ENCODE assay signal across 8 cellular contexts in genomic region chr5:61817472-61818326, GRCh38.
A peak's percentile ranks its signal among the peaks of the same experiment; 100 is the strongest.
DNase-seq lines count a peak whose midpoint lies in the region; ATAC-seq and TF ChIP-seq lines count a peak whose summit lies in the region.

No MANE protein-coding gene starts in this region.

- H3K27ac ChIP-seq in thyroid gland = no peak overlapping the region

- no peak overlapping the region for H3K4me3 ChIP-seq in BE2C (ENCODE audit: low read depth, low read length)
- no peak overlapping the region for H3K4me3 ChIP-seq in thyroid gland (replicated peaks in 1 of 3)

- intact Hi-C loops in thyroid gland (cut with DNase I) = no loop called here

- no peak overlapping the region for H3K27ac Mint-ChIP-seq in activated naive CD8-positive, alpha-beta T cell treated with anti-CD3 and anti-CD28 coated beads for 36 hours

- peaks cover 13% of the 10 kb centered on the region for H3K27me3 Mint-ChIP-seq in activated naive CD8-positive, alpha-beta T cell treated with anti-CD3 and anti-CD28 coated beads for 36 hours

- H3K4me1 Mint-ChIP-seq in activated naive CD8-positive, alpha-beta T cell treated with anti-CD3 and anti-CD28 coated beads for 36 hours = no peaks in the 10 kb centered on the region

- no peak for ATAC-seq in HG03460 (IDR thresholded peaks at IDR 0.05; ENCODE audit: unreplicated experiment)

- no peak overlapping the region for H3K4me3 Mint-ChIP-seq in activated naive CD8-positive, alpha-beta T cell treated with anti-CD3 and anti-CD28 coated beads for 36 hours

- DNase-seq in BE2C (peak; percentile 56), HuH-7 (ENCODE audit: low spot score) (peak; percentile 13), astrocyte of the hippocampus (ENCODE audit: low read depth, low spot score) (peak; percentile 78), inferior parietal cortex (ENCODE audit: extremely low spot score) (peak; percentile 82), thyroid gland (peak; percentile 62 to 63), germinal center (ENCODE audit: low spot score) (no peak)
- no peak for DNase-seq in activated naive CD8-positive, alpha-beta T cell treated with anti-CD3 and anti-CD28 coated beads for 36 hours

- no peak for TF ChIP-seq POLR2A in thyroid gland (IDR thresholded peaks at IDR 0.05)

- no peaks in the 10 kb centered on the region for H3K36me3 Mint-ChIP-seq in activated naive CD8-positive, alpha-beta T cell treated with anti-CD3 and anti-CD28 coated beads for 36 hours

- H3K4me1 ChIP-seq in BE2C (no peaks in the 10 kb centered on the region), thyroid gland (no peaks in the 10 kb centered on the region)

- H3K9me3 Mint-ChIP-seq in activated naive CD8-positive, alpha-beta T cell treated with anti-CD3 and anti-CD28 coated beads for 36 hours = no peaks in the 10 kb centered on the region

- no peaks in the 10 kb centered on the region for H3K36me3 ChIP-seq in BE2C
- no peaks in the 10 kb centered on the region for H3K36me3 ChIP-seq in thyroid gland

- H3K9me3 ChIP-seq in BE2C (no peaks in the 10 kb centered on the region), thyroid gland (no peaks in the 10 kb centered on the region)

- TF ChIP-seq CTCF in BE2C (IDR thresholded peaks at IDR 0.05; ENCODE audit: low read depth, low read length) (peak; percentile 76), thyroid gland (IDR thresholded peaks at IDR 0.05) (peak in 5 of 6 experiments; percentile 44 to 69 (median 60))

- WGBS in thyroid gland, 2 donors = 17 to 23% methylated on average over 7 of the region's 7 CpGs

- H3K27me3 ChIP-seq in BE2C = peaks cover 16% of the 10 kb centered on the region
- no peaks in the 10 kb centered on the region for H3K27me3 ChIP-seq in thyroid gland

Comparison
In these comparisons a context has a peak if more than half of its experiments do, and no peak if none do; other contexts are left out.
1. DNase-seq: peak in BE2C (single experiment), HuH-7 (single experiment), astrocyte of the hippocampus (single experiment), inferior parietal cortex (single experiment) and thyroid gland (2 of 2); none in germinal center (single experiment) and activated naive CD8-positive, alpha-beta T cell treated with anti-CD3 and anti-CD28 coated beads for 36 hours (single experiment).